In the genomic region with DNA sequence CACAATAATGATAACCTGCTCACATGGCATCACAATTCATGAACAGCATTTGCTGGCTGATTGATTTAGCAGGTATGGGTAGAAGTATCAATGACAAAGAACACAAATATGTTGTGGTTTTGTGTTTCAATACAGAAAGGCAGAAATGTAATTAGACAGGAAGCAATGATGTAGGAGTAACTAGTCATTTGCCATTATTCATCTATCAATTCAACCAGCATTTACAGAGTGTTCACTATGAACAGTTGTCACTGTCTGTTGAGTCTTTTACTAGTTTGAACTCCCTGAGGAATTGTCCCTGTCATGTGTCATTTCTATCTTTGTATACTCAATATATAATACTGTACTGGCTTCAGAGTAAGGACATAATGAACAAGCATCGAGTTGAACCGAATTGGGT, we compare ENCODE assay signal across 17 cellular contexts. TPM values are rescaled to one million over a fixed set of nuclear protein-coding genes. Genes with fewer than 3 reads are reported as not detected.
DNase-seq lines count a peak whose midpoint lies in the region; ATAC-seq and TF ChIP-seq lines count a peak whose summit lies in the region.
"Had no signal": no experiment of that assay in that cellular context is flagged by ENCODE, and none has a peak within 500 bp of the region (broad histone marks: within the 10 kb centered on the region; RNA-seq: fewer than 3 reads in every experiment).

No MANE protein-coding gene starts in this region.

- H3K27ac Mint-ChIP-seq in activated B cell treated with CpG ODN at 0.5 μM for 24 hours: no peak overlapping the region
- peak overlapping the region; percentile 38 for H3K27ac Mint-ChIP-seq in stimulated activated memory B cell treated with anti-CD40 and anti-IgM and Interleukin-4, amounts not matched to agents 10 μg/mL and 1 μg/mL and 100 μg/mL, for 72 hours
- no peak overlapping the region for H3K27ac Mint-ChIP-seq in WTC11
- H3K27ac Mint-ChIP-seq: CD8-positive, alpha-beta memory T cell; endodermal cell had no signal

- H3K27me3 Mint-ChIP-seq in activated B cell treated with CpG ODN at 0.5 μM for 24 hours: no peaks in the 10 kb centered on the region
- no peaks in the 10 kb centered on the region for H3K27me3 Mint-ChIP-seq in stimulated activated memory B cell treated with anti-CD40 and anti-IgM and Interleukin-4, amounts not matched to agents 10 μg/mL and 1 μg/mL and 100 μg/mL, for 72 hours
- no peaks in the 10 kb centered on the region; the same call in 1 of the 2 replicates for H3K27me3 Mint-ChIP-seq in WTC11 (ENCODE audit: low read depth)
- H3K27me3 Mint-ChIP-seq: CD8-positive, alpha-beta memory T cell had no signal

- POLR2A ChIA-PET in activated B cell treated with CpG ODN at 0.5 μM for 24 hours (lab: Charles Lee): interaction anchor here (1.4 kb wide), 1 partner anchor 24 kb away, joined by 3 read pairs; no protein-coding TSS in a partner anchor
- POLR2A ChIA-PET in WTC11 (lab: Charles Lee): no interaction called here

- TF ChIP-seq CTCF in activated B cell treated with CpG ODN at 0.5 μM for 24 hours (IDR thresholded peaks at IDR 0.05) (no peak), WTC11 (IDR thresholded peaks at IDR 0.05) (no peak)

- H3K36me3 Mint-ChIP-seq in activated B cell treated with CpG ODN at 0.5 μM for 24 hours (ENCODE audit: low read depth) (no peaks in the 10 kb centered on the region), WTC11 (no peaks in the 10 kb centered on the region)
- H3K36me3 Mint-ChIP-seq in stimulated activated memory B cell treated with anti-CD40 and anti-IgM and Interleukin-4, amounts not matched to agents 10 μg/mL and 1 μg/mL and 100 μg/mL, for 72 hours: no peaks in the 10 kb centered on the region
- H3K36me3 Mint-ChIP-seq: CD8-positive, alpha-beta memory T cell had no signal

- DNase-seq in activated B cell treated with CpG ODN at 0.5 μM for 24 hours: no peak
- DNase-seq in WTC11 (ENCODE audit: low spot score): no peak
- no peak for DNase-seq in middle frontal gyrus (ENCODE audit: extremely low spot score, low spot score)
- no peak for DNase-seq in activated naive CD4-positive, alpha-beta T cell (lab: John Stamatoyannopoulos, UW)
- DNase-seq: activated CD8-positive, alpha-beta memory T cell treated with anti-CD3 and anti-CD28 coated beads for 24 hours; activated gamma-delta T cell treated with Interleukin-2 at 50 U/mL for 16 hours; CD8-positive, alpha-beta memory T cell; endodermal cell; glutamatergic neuron; NCI-H187; SIG-M5; substantia nigra had no signal

- peak; percentile 75 for ATAC-seq in GM19395 (IDR thresholded peaks at IDR 0.05; ENCODE audit: unreplicated experiment)
- peak; percentile 59 for ATAC-seq in HG03135 (IDR thresholded peaks at IDR 0.05; ENCODE audit: unreplicated experiment)
- ATAC-seq in activated B cell treated with CpG ODN at 0.5 μM for 24 hours (ENCODE audit: low read depth): peak; percentile 73
- peak; percentile 51 for ATAC-seq in stimulated activated memory B cell treated with anti-CD40 and anti-IgM and Interleukin-4, amounts not matched to agents 10 μg/mL and 1 μg/mL and 100 μg/mL, for 72 hours
- no peak for ATAC-seq in WTC11
- ATAC-seq: left lobe of liver had no signal

- CTCF ChIA-PET in activated B cell treated with CpG ODN at 0.5 μM for 24 hours (lab: Charles Lee) (no interaction called here), WTC11 (lab: Charles Lee) (no interaction called here)

- H3K4me3 Mint-ChIP-seq in activated B cell treated with CpG ODN at 0.5 μM for 24 hours: no peak overlapping the region
- H3K4me3 Mint-ChIP-seq in stimulated activated memory B cell treated with anti-CD40 and anti-IgM and Interleukin-4, amounts not matched to agents 10 μg/mL and 1 μg/mL and 100 μg/mL, for 72 hours: no peak overlapping the region
- no peak overlapping the region for H3K4me3 Mint-ChIP-seq in WTC11
- H3K4me3 Mint-ChIP-seq: CD8-positive, alpha-beta memory T cell; endodermal cell; neural crest cell had no signal

- intact Hi-C loops in activated B cell treated with CpG ODN at 0.5 μM for 24 hours (cut with micrococcal nuclease): no loop called here

- peaks cover 16% of the 10 kb centered on the region for H3K4me1 Mint-ChIP-seq in activated B cell treated with CpG ODN at 0.5 μM for 24 hours
- peaks cover 30% of the 10 kb centered on the region for H3K4me1 Mint-ChIP-seq in stimulated activated memory B cell treated with anti-CD40 and anti-IgM and Interleukin-4, amounts not matched to agents 10 μg/mL and 1 μg/mL and 100 μg/mL, for 72 hours
- H3K4me1 Mint-ChIP-seq in WTC11: peaks cover 13% of the 10 kb centered on the region
- H3K4me1 Mint-ChIP-seq: CD8-positive, alpha-beta memory T cell had no signal

- H3K9me3 Mint-ChIP-seq in activated B cell treated with CpG ODN at 0.5 μM for 24 hours (peaks cover 5% of the 10 kb centered on the region), WTC11 (peaks cover 4% of the 10 kb centered on the region; the same call in 1 of the 2 replicates)
- no peaks in the 10 kb centered on the region for H3K9me3 Mint-ChIP-seq in stimulated activated memory B cell treated with anti-CD40 and anti-IgM and Interleukin-4, amounts not matched to agents 10 μg/mL and 1 μg/mL and 100 μg/mL, for 72 hours
- H3K9me3 Mint-ChIP-seq: endodermal cell, neural crest cell had no signal

TF ChIP-seq in WTC11, 78 proteins besides CTCF, POLR2A, EP300 and RAD21 (continues in another document):
- TF ChIP-seq, protein P1, sequence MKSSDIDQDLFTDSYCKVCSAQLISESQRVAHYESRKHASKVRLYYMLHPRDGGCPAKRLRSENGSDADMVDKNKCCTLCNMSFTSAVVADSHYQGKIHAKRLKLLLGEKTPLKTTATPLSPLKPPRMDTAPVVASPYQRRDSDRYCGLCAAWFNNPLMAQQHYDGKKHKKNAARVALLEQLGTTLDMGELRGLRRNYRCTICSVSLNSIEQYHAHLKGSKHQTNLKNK (CRISPR knock-in tag; IDR thresholded peaks at IDR 0.05): no peak
- TF ChIP-seq JAZF1 (CRISPR knock-in tag; IDR thresholded peaks at IDR 0.05): no peak
- TF ChIP-seq, protein P2, sequence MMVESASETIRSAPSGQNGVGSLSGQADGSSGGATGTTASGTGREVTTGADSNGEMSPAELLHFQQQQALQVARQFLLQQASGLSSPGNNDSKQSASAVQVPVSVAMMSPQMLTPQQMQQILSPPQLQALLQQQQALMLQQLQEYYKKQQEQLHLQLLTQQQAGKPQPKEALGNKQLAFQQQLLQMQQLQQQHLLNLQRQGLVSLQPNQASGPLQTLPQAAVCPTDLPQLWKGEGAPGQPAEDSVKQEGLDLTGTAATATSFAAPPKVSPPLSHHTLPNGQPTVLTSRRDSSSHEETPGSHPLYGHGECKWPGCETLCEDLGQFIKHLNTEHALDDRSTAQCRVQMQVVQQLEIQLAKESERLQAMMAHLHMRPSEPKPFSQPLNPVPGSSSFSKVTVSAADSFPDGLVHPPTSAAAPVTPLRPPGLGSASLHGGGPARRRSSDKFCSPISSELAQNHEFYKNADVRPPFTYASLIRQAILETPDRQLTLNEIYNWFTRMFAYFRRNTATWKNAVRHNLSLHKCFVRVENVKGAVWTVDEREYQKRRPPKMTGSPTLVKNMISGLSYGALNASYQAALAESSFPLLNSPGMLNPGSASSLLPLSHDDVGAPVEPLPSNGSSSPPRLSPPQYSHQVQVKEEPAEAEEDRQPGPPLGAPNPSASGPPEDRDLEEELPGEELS (CRISPR knock-in tag; IDR thresholded peaks at IDR 0.05): no peak
- TF ChIP-seq ZNF138 (CRISPR knock-in tag; conservative IDR thresholded peaks at IDR 0.05): no peak
- no peak for TF ChIP-seq SMAD3 (CRISPR knock-in tag; IDR thresholded peaks at IDR 0.05; ENCODE audit: borderline replicate concordance)
- TF ChIP-seq GTF2I (CRISPR knock-in tag; conservative IDR thresholded peaks at IDR 0.05): no peak
- no peak for TF ChIP-seq ZNF423 (CRISPR knock-in tag; IDR thresholded peaks at IDR 0.05)
- TF ChIP-seq KAT7 (CRISPR knock-in tag; IDR thresholded peaks at IDR 0.05; ENCODE audit: borderline replicate concordance): no peak
- TF ChIP-seq NR2C2 (CRISPR knock-in tag; IDR thresholded peaks at IDR 0.05): no peak
- TF ChIP-seq, protein P3, sequence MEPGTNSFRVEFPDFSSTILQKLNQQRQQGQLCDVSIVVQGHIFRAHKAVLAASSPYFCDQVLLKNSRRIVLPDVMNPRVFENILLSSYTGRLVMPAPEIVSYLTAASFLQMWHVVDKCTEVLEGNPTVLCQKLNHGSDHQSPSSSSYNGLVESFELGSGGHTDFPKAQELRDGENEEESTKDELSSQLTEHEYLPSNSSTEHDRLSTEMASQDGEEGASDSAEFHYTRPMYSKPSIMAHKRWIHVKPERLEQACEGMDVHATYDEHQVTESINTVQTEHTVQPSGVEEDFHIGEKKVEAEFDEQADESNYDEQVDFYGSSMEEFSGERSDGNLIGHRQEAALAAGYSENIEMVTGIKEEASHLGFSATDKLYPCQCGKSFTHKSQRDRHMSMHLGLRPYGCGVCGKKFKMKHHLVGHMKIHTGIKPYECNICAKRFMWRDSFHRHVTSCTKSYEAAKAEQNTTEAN (CRISPR knock-in tag; IDR thresholded peaks at IDR 0.05): no peak
- no peak for TF ChIP-seq RELA (CRISPR knock-in tag; IDR thresholded peaks at IDR 0.05; ENCODE audit: borderline replicate concordance)
- TF ChIP-seq MYBL2 (CRISPR knock-in tag; IDR thresholded peaks at IDR 0.05): no peak
- TF ChIP-seq, protein P4, sequence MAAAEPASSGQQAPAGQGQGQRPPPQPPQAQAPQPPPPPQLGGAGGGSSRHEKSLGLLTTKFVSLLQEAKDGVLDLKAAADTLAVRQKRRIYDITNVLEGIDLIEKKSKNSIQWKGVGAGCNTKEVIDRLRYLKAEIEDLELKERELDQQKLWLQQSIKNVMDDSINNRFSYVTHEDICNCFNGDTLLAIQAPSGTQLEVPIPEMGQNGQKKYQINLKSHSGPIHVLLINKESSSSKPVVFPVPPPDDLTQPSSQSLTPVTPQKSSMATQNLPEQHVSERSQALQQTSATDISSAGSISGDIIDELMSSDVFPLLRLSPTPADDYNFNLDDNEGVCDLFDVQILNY (CRISPR knock-in tag; IDR thresholded peaks at IDR 0.05): no peak
- no peak for TF ChIP-seq ZNF263 (CRISPR knock-in tag; IDR thresholded peaks at IDR 0.05; ENCODE audit: low read depth)
- TF ChIP-seq, protein P5, sequence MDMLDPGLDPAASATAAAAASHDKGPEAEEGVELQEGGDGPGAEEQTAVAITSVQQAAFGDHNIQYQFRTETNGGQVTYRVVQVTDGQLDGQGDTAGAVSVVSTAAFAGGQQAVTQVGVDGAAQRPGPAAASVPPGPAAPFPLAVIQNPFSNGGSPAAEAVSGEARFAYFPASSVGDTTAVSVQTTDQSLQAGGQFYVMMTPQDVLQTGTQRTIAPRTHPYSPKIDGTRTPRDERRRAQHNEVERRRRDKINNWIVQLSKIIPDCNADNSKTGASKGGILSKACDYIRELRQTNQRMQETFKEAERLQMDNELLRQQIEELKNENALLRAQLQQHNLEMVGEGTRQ (CRISPR knock-in tag; IDR thresholded peaks at IDR 0.05): no peak
- no peak for TF ChIP-seq SMAD4 (CRISPR knock-in tag; IDR thresholded peaks at IDR 0.05)

RNA-seq across cellular contexts. Expression of a gene that starts 51.5 kb away (rescaled TPM):
- total RNA-seq in activated B cell treated with CpG ODN at 0.5 μM for 24 hours (155 and 231 TPM in 2 replicates), WTC11 (2021) (1.2 to 2.1 TPM (median 1.4 TPM) in 3 replicates)
- total RNA-seq: CD8-positive, alpha-beta memory T cell had no signal

Comparison
In these comparisons a context has a peak if more than half of its experiments do, and no peak if none do; other contexts are left out.
1. RNA of a gene that starts 51.5 kb away (total RNA-seq): 155 to 231 TPM in activated B cell treated with CpG ODN at 0.5 μM for 24 hours; 1.2 to 2.1 TPM in WTC11; every median in the first group is over 10 times any median in the second.